ENCODE assay signal across 28 cellular contexts in genomic region chr1:197743578-197743977, GRCh38.
"Had no signal": no experiment of that assay in that cellular context is flagged by ENCODE, and none has a peak within 500 bp of the region (broad histone marks: within the 10 kb centered on the region; RNA-seq: fewer than 3 reads in every experiment).

No MANE protein-coding gene starts in this region.

- DNase-seq: naive thymus-derived CD8-positive, alpha-beta T cell; nephron progenitor cell; nucleus accumbens; pancreas; right cardiac atrium; spleen; stimulated activated CD4-positive, alpha-beta T cell treated with anti-CD3 and anti-CD28 coated beads, Interleukin-12 subunit alpha, Interleukin-12 subunit beta, amount 100 ng/mL, for 4 hours; stimulated activated CD4-positive, alpha-beta T cell treated with anti-CD3 and anti-CD28 coated beads, Interleukin-1b, Interleukin-23, amount 100 ng/mL, for 48 hours; stimulated activated CD4-positive, alpha-beta T cell treated with anti-CD3 and anti-CD28 coated beads, Interleukin-4, amount 100 ng/mL, for 1 hour; stimulated activated CD4-positive, alpha-beta T cell treated with anti-CD3 and anti-CD28 coated beads, Interleukin-4, amount 100 ng/mL, for 4 hours; stimulated activated CD8-positive, alpha-beta memory T cell treated with anti-CD3 and anti-CD28 coated beads, Interleukin-4, amount 100 ng/mL, for 48 hours; stimulated activated naive CD4-positive, alpha-beta T cell; stimulated activated naive CD8-positive, alpha-beta T cell treated with anti-CD3 and anti-CD28 coated beads, Interleukin-15, amount 100 ng/mL, for 72 hours; stimulated activated naive CD8-positive, alpha-beta T cell treated with anti-CD3 and anti-CD28 coated beads, Interleukin-15, Interleukin-2, amounts not matched to agents 100 U/mL and 50 U/mL, for 24 hours; substantia nigra; testis; tibial artery; transverse colon; upper lobe of right lung; uterus had no signal

- H3K9me3 ChIP-seq: neutrophil, pancreas, prostate gland, spleen, suprapubic skin, testis, tibial artery, transverse colon, upper lobe of right lung, uterus had no signal

- H3K27me3 ChIP-seq: neutrophil, pancreas, spleen, suprapubic skin, testis, tibial artery, transverse colon, upper lobe of right lung, uterus had no signal

- FAIRE-seq: pancreas had no signal

- H3K4me2 ChIP-seq: smooth muscle cell had no signal

- H3K4me1 ChIP-seq: prostate gland, testis, tibial artery, uterus had no signal

- H3K4me3 ChIP-seq: pancreas, prostate gland, skin epidermis, smooth muscle cell, spleen, suprapubic skin, testis, tibial artery, transverse colon, upper lobe of right lung, uterus had no signal

- H3K27ac ChIP-seq: neutrophil, pancreas, prostate gland, skin epidermis, spleen, suprapubic skin, testis, tibial artery, transverse colon, upper lobe of right lung, uterus had no signal

- ATAC-seq: naive thymus-derived CD8-positive, alpha-beta T cell; natural killer cell treated with Interleukin-12 subunit alpha and Interleukin-12 subunit beta and Interleukin-15 and Interleukin-18, amount 100 ng/mL, for 72 hours; pancreas; right cardiac atrium; sciatic nerve; stimulated activated memory B cell treated with anti-CD40 and anti-IgM and Interleukin-4, amounts not matched to agents 10 μg/mL and 1 μg/mL and 100 μg/mL, for 72 hours; stimulated activated naive CD8-positive, alpha-beta T cell treated with anti-CD3 and anti-CD28 coated beads, Interleukin-15, amount 100 ng/mL, for 72 hours; stimulated activated naive CD8-positive, alpha-beta T cell treated with anti-CD3 and anti-CD28 coated beads, Interleukin-15, Interleukin-2, amounts not matched to agents 100 U/mL and 50 U/mL, for 24 hours; upper lobe of right lung had no signal

- H3K36me3 ChIP-seq: neutrophil, pancreas, prostate gland, spleen, tibial artery, transverse colon, upper lobe of right lung, uterus had no signal
